Comparison of ENCODE assay signal across 31 cellular contexts in the genomic region with DNA sequence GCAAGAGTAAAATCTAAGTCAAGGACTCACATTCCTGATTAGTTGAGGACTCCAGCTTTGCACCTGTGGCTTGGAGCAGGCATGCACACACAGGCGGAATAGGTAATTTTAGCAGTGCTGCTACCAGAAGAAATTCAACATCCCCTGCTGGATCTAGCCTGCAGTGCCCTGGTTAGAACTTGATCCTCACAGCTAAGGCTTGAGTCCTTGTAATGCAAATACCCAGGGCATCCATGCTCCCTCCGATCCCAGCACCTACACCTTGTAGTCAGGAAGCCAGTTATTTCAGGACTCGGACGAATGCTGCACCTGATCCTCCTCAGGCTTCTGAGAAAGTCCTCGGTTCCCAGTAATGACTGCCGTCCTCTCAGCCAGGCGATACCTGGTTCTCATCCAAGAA.
DNase-seq lines count a peak whose midpoint lies in the region; ATAC-seq, FAIRE-seq and TF ChIP-seq lines count a peak whose summit lies in the region.
"Had no signal": no experiment of that assay in that cellular context is flagged by ENCODE, and none has a peak within 500 bp of the region (broad histone marks: within the 10 kb centered on the region; RNA-seq: fewer than 3 reads in every experiment).

No MANE protein-coding gene starts in this region.

- H3K79me2 ChIP-seq in OCI-LY3 (ENCODE audit: low read length), result no peaks in the 10 kb centered on the region

- DNase-seq in activated naive CD4-positive, alpha-beta T cell treated with anti-CD3 and anti-CD28 coated beads, Interleukin-2, amount 50 U/mL, for 72 hours (ENCODE audit: low spot score in 2 of 2), result no peak
- no peak for DNase-seq in activated naive CD4-positive, alpha-beta T cell (lab: John Stamatoyannopoulos, UW)
- DNase-seq in bronchial epithelial cell (ENCODE audit: low read depth) (no peak), islet precursor cell (no peak), upper lobe of left lung (no peak)
- DNase-seq in T-helper 2 cell treated with Interferon-gamma antibody and Interleukin-4, amounts not matched to agents 5 μg/mL and 100 μg/mL, for 36 hours (ENCODE audit: low spot score), result no peak
- DNase-seq: activated naive CD4-positive, alpha-beta T cell treated with anti-CD3 and anti-CD28 coated beads, Interleukin-2, amount 10 ng/mL, durations not matched to agents 7 days and 5 days; central memory CD4-positive, alpha-beta T cell; dermis blood vessel endothelial cell; esophagus squamous epithelium; foreskin melanocyte; left ventricle myocardium superior; MM.1S; NCI-H1436; NCI-H446 treated with DMSO at 0.1 percent for 48 hours; nucleus accumbens; OCI-M1; psoas muscle; sigmoid colon; stimulated activated CD4-positive, alpha-beta T cell treated with anti-CD3 and anti-CD28 coated beads, Interleukin-4, amount 100 ng/mL, for 24 hours; stimulated activated naive CD4-positive, alpha-beta T cell had no signal

- H3K9me3 Mint-ChIP-seq in activated naive CD4-positive, alpha-beta T cell treated with anti-CD3 and anti-CD28 coated beads, Interleukin-2, amount 50 U/mL, for 72 hours, result peaks cover 4 to 19% of the 10 kb centered on the region in 2 donors
- peaks cover 4% of the 10 kb centered on the region for H3K9me3 Mint-ChIP-seq in stimulated activated memory B cell treated with anti-CD40 and anti-IgM and Interleukin-4, amounts not matched to agents 10 μg/mL and 1 μg/mL and 100 μg/mL, for 72 hours
- H3K9me3 Mint-ChIP-seq in T-helper 2 cell treated with Interferon-gamma antibody and Interleukin-4, amounts not matched to agents 5 μg/mL and 100 μg/mL, for 36 hours, result no peaks in the 10 kb centered on the region
- H3K9me3 Mint-ChIP-seq: CD14-positive monocyte had no signal

- H4K20me1 ChIP-seq in OCI-LY3 (ENCODE audit: insufficient read depth, low read length), result no peaks in the 10 kb centered on the region

- TF ChIP-seq CTCF in OCI-LY3 (IDR thresholded peaks at IDR 0.05; ENCODE audit: low read depth, low read length) (no peak), bronchial epithelial cell (IDR thresholded peaks at IDR 0.05; ENCODE audit: insufficient read depth, low read length, severe bottlenecking) (no peak), upper lobe of left lung (IDR thresholded peaks at IDR 0.05) (no peak)

- H3K27me3 Mint-ChIP-seq in stimulated activated memory B cell treated with anti-CD40 and anti-IgM and Interleukin-4, amounts not matched to agents 10 μg/mL and 1 μg/mL and 100 μg/mL, for 72 hours, result no peaks in the 10 kb centered on the region
- no peaks in the 10 kb centered on the region for H3K27me3 Mint-ChIP-seq in T-helper 2 cell treated with Interferon-gamma antibody and Interleukin-4, amounts not matched to agents 5 μg/mL and 100 μg/mL, for 36 hours (ENCODE audit: low read depth)
- H3K27me3 Mint-ChIP-seq: activated naive CD4-positive, alpha-beta T cell treated with anti-CD3 and anti-CD28 coated beads, Interleukin-2, amount 10 ng/mL, durations not matched to agents 7 days and 5 days had no signal

- H3K36me3 ChIP-seq in OCI-LY3 (replicated peaks; ENCODE audit: low read depth, low read length) (no peaks in the 10 kb centered on the region), bronchial epithelial cell (ENCODE audit: control insufficient read depth, insufficient read depth, low read length) (no peaks in the 10 kb centered on the region), upper lobe of left lung (no peaks in the 10 kb centered on the region)
- H3K36me3 ChIP-seq: esophagus squamous epithelium, sigmoid colon, thoracic aorta, vagina had no signal

- WGBS in upper lobe of left lung, 2 donors, result 85 to 100% methylated on average over 7 of the region's 7 CpGs

- FAIRE-seq in bronchial epithelial cell (lab: Jason Lieb, UNC), result peak; percentile 75
- FAIRE-seq: endometrium, GM12892 had no signal

- H3K4me3 Mint-ChIP-seq in stimulated activated memory B cell treated with anti-CD40 and anti-IgM and Interleukin-4, amounts not matched to agents 10 μg/mL and 1 μg/mL and 100 μg/mL, for 72 hours, result no peak overlapping the region
- H3K4me3 Mint-ChIP-seq in T-helper 2 cell treated with Interferon-gamma antibody and Interleukin-4, amounts not matched to agents 5 μg/mL and 100 μg/mL, for 36 hours, result no peak overlapping the region
- H3K4me3 Mint-ChIP-seq: activated naive CD4-positive, alpha-beta T cell treated with anti-CD3 and anti-CD28 coated beads, Interleukin-2, amount 10 ng/mL, durations not matched to agents 7 days and 5 days; CD14-positive monocyte had no signal

- H3K27me3 ChIP-seq in OCI-LY3 (ENCODE audit: low read depth, low read length) (no peaks in the 10 kb centered on the region), bronchial epithelial cell (ENCODE audit: control insufficient read depth, insufficient read depth, low read length) (no peaks in the 10 kb centered on the region), upper lobe of left lung (no peaks in the 10 kb centered on the region)
- H3K27me3 ChIP-seq: esophagus squamous epithelium, sigmoid colon, vagina had no signal

- H3K9me3 ChIP-seq in OCI-LY3 (ENCODE audit: insufficient read depth, low read length) (no peaks in the 10 kb centered on the region), upper lobe of left lung (no peaks in the 10 kb centered on the region)
- H3K9me3 ChIP-seq: esophagus squamous epithelium, psoas muscle, sigmoid colon, thoracic aorta, vagina had no signal

- peaks cover 20 to 39% of the 10 kb centered on the region in 2 donors for H3K36me3 Mint-ChIP-seq in activated naive CD4-positive, alpha-beta T cell treated with anti-CD3 and anti-CD28 coated beads, Interleukin-2, amount 50 U/mL, for 72 hours
- peaks cover 6% of the 10 kb centered on the region for H3K36me3 Mint-ChIP-seq in stimulated activated memory B cell treated with anti-CD40 and anti-IgM and Interleukin-4, amounts not matched to agents 10 μg/mL and 1 μg/mL and 100 μg/mL, for 72 hours
- peaks cover 1% of the 10 kb centered on the region for H3K36me3 Mint-ChIP-seq in T-helper 2 cell treated with Interferon-gamma antibody and Interleukin-4, amounts not matched to agents 5 μg/mL and 100 μg/mL, for 36 hours (ENCODE audit: low read depth)
- H3K36me3 Mint-ChIP-seq: CD14-positive monocyte had no signal

- H3K4me3 ChIP-seq in OCI-LY3 (ENCODE audit: low read length) (no peak overlapping the region), bronchial epithelial cell (ENCODE audit: low read depth, low read length) (no peak overlapping the region), upper lobe of left lung (no peak overlapping the region)
- H3K4me3 ChIP-seq: esophagus squamous epithelium, psoas muscle, sigmoid colon, SK-N-MC, thoracic aorta, vagina had no signal

- H3K27ac Mint-ChIP-seq in activated naive CD4-positive, alpha-beta T cell treated with anti-CD3 and anti-CD28 coated beads, Interleukin-2, amount 50 U/mL, for 72 hours, result peak overlapping the region; percentile 85 to 100
- peak overlapping the region; percentile 97 for H3K27ac Mint-ChIP-seq in stimulated activated memory B cell treated with anti-CD40 and anti-IgM and Interleukin-4, amounts not matched to agents 10 μg/mL and 1 μg/mL and 100 μg/mL, for 72 hours
- no peak overlapping the region for H3K27ac Mint-ChIP-seq in T-helper 2 cell treated with Interferon-gamma antibody and Interleukin-4, amounts not matched to agents 5 μg/mL and 100 μg/mL, for 36 hours
- H3K27ac Mint-ChIP-seq: activated naive CD4-positive, alpha-beta T cell treated with anti-CD3 and anti-CD28 coated beads, Interleukin-2, amount 10 ng/mL, durations not matched to agents 7 days and 5 days; CD14-positive monocyte had no signal

- H3K4me2 ChIP-seq in OCI-LY3 (ENCODE audit: low read length), result no peak overlapping the region
- H3K4me2 ChIP-seq: KMS-11 had no signal

- ATAC-seq in activated naive CD4-positive, alpha-beta T cell treated with anti-CD3 and anti-CD28 coated beads, Interleukin-2, amount 50 U/mL, for 72 hours, result no peak
- no peak for ATAC-seq in stimulated activated memory B cell treated with anti-CD40 and anti-IgM and Interleukin-4, amounts not matched to agents 10 μg/mL and 1 μg/mL and 100 μg/mL, for 72 hours
- ATAC-seq in upper lobe of left lung (ENCODE audit: low FRiP score in 2 of 2), result no peak
- ATAC-seq: left ventricle myocardium superior, psoas muscle had no signal

- no peak overlapping the region for H2AFZ ChIP-seq in OCI-LY3 (ENCODE audit: low read depth, low read length)

- TF ChIP-seq POLR2A in upper lobe of left lung (IDR thresholded peaks at IDR 0.05), result no peak

- H3K4me1 ChIP-seq in OCI-LY3 (ENCODE audit: low read length) (peaks cover 73% of the 10 kb centered on the region), upper lobe of left lung (peaks cover 9 to 15% (median 10%) of the 10 kb centered on the region in 4 donors)
- H3K4me1 ChIP-seq: vagina had no signal

- H3K4me1 Mint-ChIP-seq in stimulated activated memory B cell treated with anti-CD40 and anti-IgM and Interleukin-4, amounts not matched to agents 10 μg/mL and 1 μg/mL and 100 μg/mL, for 72 hours, result peaks cover 69% of the 10 kb centered on the region
- H3K4me1 Mint-ChIP-seq in T-helper 2 cell treated with Interferon-gamma antibody and Interleukin-4, amounts not matched to agents 5 μg/mL and 100 μg/mL, for 36 hours (ENCODE audit: low read depth), result peaks cover 51% of the 10 kb centered on the region

- no peak for TF ChIP-seq EP300 in upper lobe of left lung (IDR thresholded peaks at IDR 0.05)

- H3K9ac ChIP-seq in OCI-LY3 (ENCODE audit: low read length), result no peak overlapping the region
- H3K9ac ChIP-seq: KMS-11 had no signal

- H3K27ac ChIP-seq in OCI-LY3 (ENCODE audit: low read length) (0 out of 2 replicates have a peak overlapping the region, but pooled peaks have one; percentile 99), upper lobe of left lung (no peak overlapping the region)
- H3K27ac ChIP-seq: esophagus squamous epithelium, KMS-11, psoas muscle, sigmoid colon, SK-N-MC, thoracic aorta, vagina, VCaP had no signal
